21 cellular contexts compared by ENCODE assay signal in genomic region chr4:89514811-89515210, GRCh38.
DNase-seq lines count a peak whose midpoint lies in the region; ATAC-seq and TF ChIP-seq lines count a peak whose summit lies in the region.
"Had no signal": no experiment of that assay in that cellular context is flagged by ENCODE, and none has a peak within 500 bp of the region (broad histone marks: within the 10 kb centered on the region; RNA-seq: fewer than 3 reads in every experiment).

No MANE protein-coding gene starts in this region.

- H2AFZ ChIP-seq in mammary epithelial cell (ENCODE audit: low read depth, low read length): no peak overlapping the region
- H2AFZ ChIP-seq: GM23248 had no signal

- H3K4me3 ChIP-seq in HFF-Myc (replicated peaks; ENCODE audit: low read depth, low read length): no peak overlapping the region
- no peak overlapping the region for H3K4me3 ChIP-seq in fibroblast of mammary gland (ENCODE audit: control insufficient read depth, low read depth, low read length)
- no peak overlapping the region for H3K4me3 ChIP-seq in mammary epithelial cell (replicated peaks in 1 of 3; ENCODE audit: insufficient read depth in 1 of 3, low read depth in 2 of 3, low read length in 3 of 3)
- H3K4me3 ChIP-seq: GM23248, HAP-1 had no signal

- H3K36me3 ChIP-seq in mammary epithelial cell (ENCODE audit: insufficient read depth, low read length): no peaks in the 10 kb centered on the region
- H3K36me3 ChIP-seq: HAP-1 had no signal

- dilution Hi-C loops in mammary epithelial cell (cut with HindIII; ENCODE audit: low sequenced_read_pairs): no loop called here

- no peaks in the 10 kb centered on the region for H3K79me2 ChIP-seq in mammary epithelial cell (ENCODE audit: insufficient read depth, low read length)

- CTCF ChIA-PET in mammary epithelial cell (lab: Charles Lee; ENCODE audit: low non-redundant PET): no interaction called here

- H4K20me1 ChIP-seq in mammary epithelial cell (ENCODE audit: insufficient read depth, low read length): no peaks in the 10 kb centered on the region

- WGBS in mammary epithelial cell (ENCODE audit: low coverage, missing lambda C conversion rate): 85% methylated on average over 3 of the region's 3 CpGs

- no peak overlapping the region for H3K9ac ChIP-seq in mammary epithelial cell (ENCODE audit: insufficient read depth, low read length)
- H3K9ac ChIP-seq: GM23248 had no signal

- no TSS peak for BruUV-seq in mammary epithelial cell (replicated peaks; lab: Mats Ljungman, UMichigan)

- TF ChIP-seq CTCF in AG09319 (IDR thresholded peaks at IDR 0.05; ENCODE audit: low read depth, low read length) (no peak), HFF-Myc (IDR thresholded peaks at IDR 0.05; ENCODE audit: low read depth, low read length, missing control alignments) (no peak), fibroblast of mammary gland (conservative IDR thresholded peaks at IDR 0.05; ENCODE audit: control insufficient read depth, insufficient read depth, low read depth, low read length) (no peak), mammary epithelial cell (conservative IDR thresholded peaks at IDR 0.05 in 1 of 2, IDR thresholded peaks at IDR 0.05 in 1 of 2; ENCODE audit: extremely low read depth in 1 of 2, insufficient read depth in 1 of 2, low read depth in 1 of 2, low read length in 2 of 2) (no peak)

- no peak overlapping the region for H3K4me2 ChIP-seq in mammary epithelial cell (ENCODE audit: insufficient read depth, low read depth, low read length)

- ATAC-seq in GM18907 (IDR thresholded peaks at IDR 0.05; ENCODE audit: unreplicated experiment): no peak
- ATAC-seq: HepG2 had no signal

- DNase-seq in AG09319 (ENCODE audit: extremely low read depth, low read depth): peak; percentile 19
- peak; percentile 71 for DNase-seq in HFF-Myc (ENCODE audit: extremely low read depth, low read depth)
- peak; percentile 77 for DNase-seq in NCI-H82 treated with DMSO at 0.1 percent for 48 hours (lab: John Stamatoyannopoulos, UW; ENCODE audit: unreplicated experiment)
- peak; percentile 24 for DNase-seq in fibroblast of mammary gland (ENCODE audit: low read depth)
- DNase-seq in dedifferentiated amniotic fluid mesenchymal stem cell (ENCODE audit: extremely low spot score): no peak
- DNase-seq in ecto neural progenitor cell (ENCODE audit: low spot score): no peak
- no peak for DNase-seq in mammary epithelial cell
- DNase-seq: 8988T; C1 segment of cervical spinal cord; CD4-positive, CD25-positive, alpha-beta regulatory T cell; CD8-positive, alpha-beta memory T cell; COR-L47; DMS153; DMS79; GDM1; GM23248; HFFc6; KBM-7 had no signal

- intact Hi-C loops in mammary epithelial cell (cut with micrococcal nuclease): no loop called here

- no peaks in the 10 kb centered on the region for H3K27me3 ChIP-seq in mammary epithelial cell (ENCODE audit: insufficient read depth, low read length)

- in situ Hi-C loops in mammary epithelial cell (cut with MboI; ENCODE audit: low sequenced_read_pairs in 2 of 2): no loop called here

- peaks cover 3% of the 10 kb centered on the region for H3K4me1 ChIP-seq in mammary epithelial cell (ENCODE audit: insufficient read depth, low read length)
- H3K4me1 ChIP-seq: HAP-1 had no signal

- no peak overlapping the region for H3K27ac ChIP-seq in mammary epithelial cell (ENCODE audit: insufficient read depth, low read depth, low read length)
- H3K27ac ChIP-seq: GM23248 had no signal

- no peaks in the 10 kb centered on the region for H3K9me3 ChIP-seq in mammary epithelial cell (replicated peaks; ENCODE audit: insufficient read depth, low read length)
- H3K9me3 ChIP-seq: HAP-1 had no signal

Comparison
In these comparisons a context has a peak if more than half of its experiments do, and no peak if none do; other contexts are left out.
1. DNase-seq: peak in AG09319 (single experiment), HFF-Myc (single experiment), NCI-H82 treated with DMSO at 0.1 percent for 48 hours (single experiment) and fibroblast of mammary gland (single experiment); none in dedifferentiated amniotic fluid mesenchymal stem cell (single experiment), ecto neural progenitor cell (single experiment) and mammary epithelial cell (single experiment).